In the genomic region with DNA sequence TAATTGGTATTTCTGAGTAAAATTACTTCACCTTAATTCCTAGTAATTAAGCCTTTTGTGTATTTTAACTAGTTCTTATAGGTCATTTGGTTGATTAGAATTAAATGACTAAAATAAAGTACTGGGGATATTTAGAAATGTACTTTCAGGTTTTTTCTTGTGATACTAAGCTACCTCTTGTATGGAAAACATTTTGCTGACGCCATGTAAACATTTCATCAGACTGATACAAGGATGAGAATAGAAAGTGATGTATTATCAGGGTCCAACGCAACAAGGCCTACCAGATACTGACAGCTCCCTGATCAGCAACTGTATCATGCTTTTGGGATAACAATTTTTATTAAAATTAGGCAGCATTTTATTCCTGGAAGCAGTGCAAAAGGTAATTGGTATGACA, we compare ENCODE assay signal across 12 cellular contexts. TPM values are rescaled to one million over a fixed set of nuclear protein-coding genes. Genes with fewer than 3 reads are reported as not detected.
DNase-seq lines count a peak whose midpoint lies in the region; ATAC-seq and TF ChIP-seq lines count a peak whose summit lies in the region.
"Had no signal": no experiment of that assay in that cellular context is flagged by ENCODE, and none has a peak within 500 bp of the region (broad histone marks: within the 10 kb centered on the region; RNA-seq: fewer than 3 reads in every experiment).

No MANE protein-coding gene starts in this region.

- H3K36me3 Mint-ChIP-seq in activated naive CD4-positive, alpha-beta T cell treated with anti-CD3 and anti-CD28 coated beads, Interleukin-2, amount 10 ng/mL, durations not matched to agents 7 days and 5 days, result peaks cover 36% of the 10 kb centered on the region
- H3K36me3 Mint-ChIP-seq in activated CD4-positive, alpha-beta memory T cell treated with anti-CD3 and anti-CD28 coated beads for 36 hours, result peaks cover 33% of the 10 kb centered on the region

- H3K27me3 Mint-ChIP-seq in activated naive CD4-positive, alpha-beta T cell treated with anti-CD3 and anti-CD28 coated beads, Interleukin-2, amount 10 ng/mL, durations not matched to agents 7 days and 5 days, result peaks cover 6% of the 10 kb centered on the region
- H3K27me3 Mint-ChIP-seq in activated CD4-positive, alpha-beta memory T cell treated with anti-CD3 and anti-CD28 coated beads for 36 hours, result no peaks in the 10 kb centered on the region

- no peak overlapping the region for H3K27ac Mint-ChIP-seq in activated naive CD4-positive, alpha-beta T cell treated with anti-CD3 and anti-CD28 coated beads, Interleukin-2, amount 10 ng/mL, durations not matched to agents 7 days and 5 days
- H3K27ac Mint-ChIP-seq in activated CD4-positive, alpha-beta memory T cell treated with anti-CD3 and anti-CD28 coated beads for 36 hours, result no peak overlapping the region

- no peaks in the 10 kb centered on the region for H3K27me3 ChIP-seq in foreskin keratinocyte
- no peaks in the 10 kb centered on the region for H3K27me3 ChIP-seq in stomach smooth muscle (ENCODE audit: control insufficient read depth in 1 of 2, insufficient read depth in 2 of 2, low read length in 2 of 2)
- H3K27me3 ChIP-seq: gastroesophageal sphincter had no signal

- peaks cover 55% of the 10 kb centered on the region for H3K4me1 Mint-ChIP-seq in activated naive CD4-positive, alpha-beta T cell treated with anti-CD3 and anti-CD28 coated beads, Interleukin-2, amount 10 ng/mL, durations not matched to agents 7 days and 5 days
- H3K4me1 Mint-ChIP-seq in activated CD4-positive, alpha-beta memory T cell treated with anti-CD3 and anti-CD28 coated beads for 36 hours (ENCODE audit: low read depth), result peaks cover 53% of the 10 kb centered on the region

- no peaks in the 10 kb centered on the region for H3K9me3 ChIP-seq in stomach smooth muscle (ENCODE audit: control insufficient read depth in 2 of 2, low read length in 2 of 2)
- H3K9me3 ChIP-seq: gastroesophageal sphincter had no signal

- peaks cover 16% of the 10 kb centered on the region for H3K4me1 ChIP-seq in foreskin keratinocyte
- peaks cover 13% of the 10 kb centered on the region for H3K4me1 ChIP-seq in stomach smooth muscle (ENCODE audit: control insufficient read depth, insufficient read depth, low read length)

- TF ChIP-seq CTCF in foreskin keratinocyte (conservative IDR thresholded peaks at IDR 0.05), result no peak

- H3K9ac ChIP-seq in stomach smooth muscle (ENCODE audit: low read length in 2 of 2), result peak overlapping the region; percentile 13 to 100

- POLR2A ChIA-PET in activated CD4-positive, alpha-beta memory T cell treated with anti-CD3 and anti-CD28 coated beads for 36 hours (lab: Charles Lee), result interaction anchor here (0.8 to 3.2 kb wide), 5 partner anchors 18 to 173 kb away, joined by 3 to 28 read pairs (median 12); no protein-coding TSS in a partner anchor

- H3K4me3 Mint-ChIP-seq in activated naive CD4-positive, alpha-beta T cell treated with anti-CD3 and anti-CD28 coated beads, Interleukin-2, amount 10 ng/mL, durations not matched to agents 7 days and 5 days, result peak overlapping the region; percentile 31
- H3K4me3 Mint-ChIP-seq in activated CD4-positive, alpha-beta memory T cell treated with anti-CD3 and anti-CD28 coated beads for 36 hours, result peak overlapping the region; percentile 92

- intact Hi-C loops in activated CD4-positive, alpha-beta memory T cell treated with anti-CD3 and anti-CD28 coated beads for 36 hours (cut with micrococcal nuclease), result loop anchor here (2.0 kb wide), 1 partner anchor 21 kb away; no protein-coding TSS in a partner anchor

- CTCF ChIA-PET in activated naive CD4-positive, alpha-beta T cell treated with anti-CD3 and anti-CD28 coated beads, Interleukin-2, amount 10 ng/mL, durations not matched to agents 7 days and 5 days (lab: Charles Lee), result interaction anchor here (0.9 to 2.6 kb wide), 4 partner anchors 12 to 85 kb away, joined by 3 to 8 read pairs (median 5); no protein-coding TSS in a partner anchor
- CTCF ChIA-PET in activated CD4-positive, alpha-beta memory T cell treated with anti-CD3 and anti-CD28 coated beads for 36 hours (lab: Charles Lee), result interaction anchor here (0.8 to 3.3 kb wide), 5 partner anchors 18 to 1017 kb away, joined by 3 to 17 read pairs (median 9); no protein-coding TSS in a partner anchor

- H3K36me3 ChIP-seq in stomach smooth muscle (ENCODE audit: control insufficient read depth in 2 of 2, insufficient read depth in 2 of 2, low read length in 2 of 2), result peaks cover 12 to 24% of the 10 kb centered on the region in 2 donors

- no peak overlapping the region for H3K4me3 ChIP-seq in stomach smooth muscle (ENCODE audit: low read length in 2 of 2)

- ATAC-seq in foreskin keratinocyte (no peak), HG02798 (IDR thresholded peaks at IDR 0.05; ENCODE audit: poor library complexity, unreplicated experiment) (no peak)
- ATAC-seq: gastroesophageal sphincter had no signal

- H3K9me3 Mint-ChIP-seq in activated naive CD4-positive, alpha-beta T cell treated with anti-CD3 and anti-CD28 coated beads, Interleukin-2, amount 10 ng/mL, durations not matched to agents 7 days and 5 days, result no peaks in the 10 kb centered on the region
- H3K9me3 Mint-ChIP-seq in activated CD4-positive, alpha-beta memory T cell treated with anti-CD3 and anti-CD28 coated beads for 36 hours, result no peaks in the 10 kb centered on the region

- no peak for DNase-seq in activated naive CD4-positive, alpha-beta T cell treated with anti-CD3 and anti-CD28 coated beads, Interleukin-2, amount 10 ng/mL, durations not matched to agents 7 days and 5 days
- DNase-seq in activated naive CD4-positive, alpha-beta T cell treated with Interleukin-2 at 50 U/mL for 16 hours, result no peak
- no peak for DNase-seq in activated CD4-positive, alpha-beta memory T cell treated with anti-CD3 and anti-CD28 coated beads for 36 hours
- DNase-seq in foreskin keratinocyte (no peak), DMS 273 (lab: John Stamatoyannopoulos, UW; ENCODE audit: unreplicated experiment) (no peak)
- no peak for DNase-seq in stimulated activated CD4-positive, alpha-beta T cell treated with anti-CD3 and anti-CD28 coated beads, Interleukin-4, amount 100 ng/mL, for 24 hours
- DNase-seq: activated CD4-positive, CD25-positive, alpha-beta regulatory T cell treated with anti-CD3 and anti-CD28 coated beads, Interleukin-2, amount 50 U/mL, for 72 hours; RPMI8226; small intestine had no signal

- H3K27ac ChIP-seq in foreskin keratinocyte, result peak overlapping the region; percentile 97
- H3K27ac ChIP-seq in stomach smooth muscle (ENCODE audit: low read length), result no peak overlapping the region

RNA-seq across cellular contexts. Expression of a gene that starts 1.7 kb away (rescaled TPM):
- 100 to 1,000 TPM; 103 to 104 TPM for total RNA-seq in activated CD4-positive, alpha-beta memory T cell treated with anti-CD3 and anti-CD28 coated beads for 36 hours
- 98.9 and 108 TPM in 2 replicates for total RNA-seq in foreskin keratinocyte
- polyA plus RNA-seq in foreskin keratinocyte, result 71.8 and 80.8 TPM in 2 replicates

RNA-seq across cellular contexts. Expression of a gene that starts 19.0 kb away (rescaled TPM):
- total RNA-seq in activated CD4-positive, alpha-beta memory T cell treated with anti-CD3 and anti-CD28 coated beads for 36 hours, result not detected
- total RNA-seq in foreskin keratinocyte, result 1.6 and 1.8 TPM in 2 replicates
- 1.1 and 1.5 TPM in 2 replicates for polyA plus RNA-seq in foreskin keratinocyte

RNA-seq across cellular contexts. Expression of a gene that starts 57.6 kb away (rescaled TPM):
- not detected for total RNA-seq in activated CD4-positive, alpha-beta memory T cell treated with anti-CD3 and anti-CD28 coated beads for 36 hours
- total RNA-seq in foreskin keratinocyte, result 0.07 TPM in 1 of 2 replicates, not detected in the other
- 0.04 TPM in 1 of 2 replicates, not detected in the other for polyA plus RNA-seq in foreskin keratinocyte
